4 cellular contexts compared by ENCODE assay signal in the genomic region with DNA sequence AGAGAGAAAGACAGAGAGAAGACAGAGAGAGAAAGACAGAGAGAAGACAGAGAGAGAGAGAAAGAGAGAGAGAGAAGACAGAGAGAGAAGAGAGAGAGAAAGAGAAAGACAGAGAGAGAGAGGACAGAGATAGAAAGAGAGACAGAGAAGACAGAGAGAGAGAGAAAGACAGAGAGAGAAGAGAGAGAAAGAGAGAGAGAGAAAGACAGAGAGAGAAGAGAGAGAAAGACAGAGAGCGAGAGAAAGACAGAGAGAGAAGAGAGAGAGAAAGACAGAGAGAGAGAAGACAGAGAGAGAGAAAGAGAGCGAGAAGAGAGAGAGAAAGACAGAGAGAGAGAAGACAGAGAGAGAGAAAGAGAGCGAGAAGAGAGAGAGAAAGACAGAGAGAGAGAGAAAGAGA. TPM values are rescaled to one million over a fixed set of nuclear protein-coding genes. Genes with fewer than 3 reads are reported as not detected.
"Had no signal": no experiment of that assay in that cellular context is flagged by ENCODE, and none has a peak within 500 bp of the region (broad histone marks: within the 10 kb centered on the region; RNA-seq: fewer than 3 reads in every experiment).

No MANE protein-coding gene starts in this region.

RNA-seq across cellular contexts. Expression of gene SHOX, which starts 7.8 kb away (rescaled TPM):
- total RNA-seq: LHCN-M2, M059J, MCF 10A, NCI-H460 had no signal
